In genomic region chr12:25691865-25692114, GRCh38 we compare ENCODE assay signal across 1 cellular context.
TF ChIP-seq lines count a peak whose summit lies in the region.

No MANE protein-coding gene starts in this region.

TF ChIP-seq in K562, 482 proteins besides CTCF, POLR2A, EP300 and RAD21 (continued from another document and continues in another):
- TF ChIP-seq, protein P1, sequence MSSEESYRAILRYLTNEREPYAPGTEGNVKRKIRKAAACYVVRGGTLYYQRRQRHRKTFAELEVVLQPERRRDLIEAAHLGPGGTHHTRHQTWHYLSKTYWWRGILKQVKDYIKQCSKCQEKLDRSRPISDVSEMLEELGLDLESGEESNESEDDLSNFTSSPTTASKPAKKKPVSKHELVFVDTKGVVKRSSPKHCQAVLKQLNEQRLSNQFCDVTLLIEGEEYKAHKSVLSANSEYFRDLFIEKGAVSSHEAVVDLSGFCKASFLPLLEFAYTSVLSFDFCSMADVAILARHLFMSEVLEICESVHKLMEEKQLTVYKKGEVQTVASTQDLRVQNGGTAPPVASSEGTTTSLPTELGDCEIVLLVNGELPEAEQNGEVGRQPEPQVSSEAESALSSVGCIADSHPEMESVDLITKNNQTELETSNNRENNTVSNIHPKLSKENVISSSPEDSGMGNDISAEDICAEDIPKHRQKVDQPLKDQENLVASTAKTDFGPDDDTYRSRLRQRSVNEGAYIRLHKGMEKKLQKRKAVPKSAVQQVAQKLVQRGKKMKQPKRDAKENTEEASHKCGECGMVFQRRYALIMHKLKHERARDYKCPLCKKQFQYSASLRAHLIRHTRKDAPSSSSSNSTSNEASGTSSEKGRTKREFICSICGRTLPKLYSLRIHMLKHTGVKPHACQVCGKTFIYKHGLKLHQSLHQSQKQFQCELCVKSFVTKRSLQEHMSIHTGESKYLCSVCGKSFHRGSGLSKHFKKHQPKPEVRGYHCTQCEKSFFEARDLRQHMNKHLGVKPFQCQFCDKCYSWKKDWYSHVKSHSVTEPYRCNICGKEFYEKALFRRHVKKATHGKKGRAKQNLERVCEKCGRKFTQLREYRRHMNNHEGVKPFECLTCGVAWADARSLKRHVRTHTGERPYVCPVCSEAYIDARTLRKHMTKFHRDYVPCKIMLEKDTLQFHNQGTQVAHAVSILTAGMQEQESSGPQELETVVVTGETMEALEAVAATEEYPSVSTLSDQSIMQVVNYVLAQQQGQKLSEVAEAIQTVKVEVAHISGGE (CRISPR knock-in tag; IDR thresholded peaks at IDR 0.05), result no peak
- TF ChIP-seq PREB (CRISPR knock-in tag; IDR thresholded peaks at IDR 0.05) (no peak), MED1 (CRISPR knock-in tag; IDR thresholded peaks at IDR 0.05; ENCODE audit: borderline replicate concordance) (no peak), CSDE1 (IDR thresholded peaks at IDR 0.05) (no peak), ZC3H11A (IDR thresholded peaks at IDR 0.05; ENCODE audit: low read depth, low read length) (no peak), KDM1A (IDR thresholded peaks at IDR 0.05) (no peak), THAP7 (CRISPR knock-in tag; IDR thresholded peaks at IDR 0.05) (no peak), RNF2 (IDR thresholded peaks at IDR 0.05) (no peak), VEZF1 (CRISPR knock-in tag; IDR thresholded peaks at IDR 0.05) (0 out of 2 replicates have a peak, but pooled peaks have one; percentile 24), SMAD4 (CRISPR knock-in tag; conservative IDR thresholded peaks at IDR 0.05) (no peak), NFRKB (IDR thresholded peaks at IDR 0.05; ENCODE audit: low read depth) (peak; percentile 50; the same call in 1 of the 2 replicates), PYGO2 (tag; IDR thresholded peaks at IDR 0.05) (no peak), CHD7 (IDR thresholded peaks at IDR 0.05; ENCODE audit: low read depth, low read length) (no peak), MXI1 (IDR thresholded peaks at IDR 0.05; ENCODE audit: low read depth, low read length) (no peak), TAF7 (tag; IDR thresholded peaks at IDR 0.05) (no peak), PRPF4 (IDR thresholded peaks at IDR 0.05; ENCODE audit: insufficient read depth, low read depth, low read length, poor library complexity, severe bottlenecking) (no peak), BACH1 (tag; IDR thresholded peaks at IDR 0.05) (no peak), FUS (optimal IDR thresholded peaks at IDR 0.05; ENCODE audit: low read depth, low read length) (no peak), GTF2E2 (tag; IDR thresholded peaks at IDR 0.05) (0 out of 2 replicates have a peak, but pooled peaks have one; percentile 15), POLR2H (tag; IDR thresholded peaks at IDR 0.05; ENCODE audit: low read depth) (peak; percentile 66; the same call in 1 of the 2 replicates), NCOA6 (IDR thresholded peaks at IDR 0.05) (no peak), IRF2 (CRISPR knock-in tag; IDR thresholded peaks at IDR 0.05) (no peak), CTBP1 (IDR thresholded peaks at IDR 0.05; ENCODE audit: borderline replicate concordance) (no peak), ZNF184 (CRISPR knock-in tag; IDR thresholded peaks at IDR 0.05) (no peak), KDM5B (IDR thresholded peaks at IDR 0.05; ENCODE audit: insufficient replicate concordance, low read depth, low read length) (no peak), HDAC1 (IDR thresholded peaks at IDR 0.05) (no peak), KHSRP (IDR thresholded peaks at IDR 0.05) (no peak), TSC22D4 (tag; IDR thresholded peaks at IDR 0.05) (no peak), RBM14 (IDR thresholded peaks at IDR 0.05; ENCODE audit: borderline replicate concordance, insufficient read depth, low read depth, low read length) (no peak), SRSF9 (IDR thresholded peaks at IDR 0.05; ENCODE audit: borderline replicate concordance, low read depth, low read length) (no peak), NFIX (CRISPR knock-in tag; IDR thresholded peaks at IDR 0.05; ENCODE audit: low read depth) (0 out of 2 replicates have a peak, but pooled peaks have one; percentile 15)
- TF ChIP-seq, protein P2, sequence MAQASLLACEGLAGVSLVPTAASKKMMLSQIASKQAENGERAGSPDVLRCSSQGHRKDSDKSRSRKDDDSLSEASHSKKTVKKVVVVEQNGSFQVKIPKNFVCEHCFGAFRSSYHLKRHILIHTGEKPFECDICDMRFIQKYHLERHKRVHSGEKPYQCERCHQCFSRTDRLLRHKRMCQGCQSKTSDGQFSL (CRISPR knock-in tag; IDR thresholded peaks at IDR 0.05), result no peak
- TF ChIP-seq, protein P2 (tag; IDR thresholded peaks at IDR 0.05), result no peak
- TF ChIP-seq, protein P3, sequence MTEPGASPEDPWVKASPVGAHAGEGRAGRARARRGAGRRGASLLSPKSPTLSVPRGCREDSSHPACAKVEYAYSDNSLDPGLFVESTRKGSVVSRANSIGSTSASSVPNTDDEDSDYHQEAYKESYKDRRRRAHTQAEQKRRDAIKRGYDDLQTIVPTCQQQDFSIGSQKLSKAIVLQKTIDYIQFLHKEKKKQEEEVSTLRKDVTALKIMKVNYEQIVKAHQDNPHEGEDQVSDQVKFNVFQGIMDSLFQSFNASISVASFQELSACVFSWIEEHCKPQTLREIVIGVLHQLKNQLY (CRISPR knock-in tag; conservative IDR thresholded peaks at IDR 0.05), result no peak; a peak in 1 of 4 replicates
- TF ChIP-seq, protein P4, sequence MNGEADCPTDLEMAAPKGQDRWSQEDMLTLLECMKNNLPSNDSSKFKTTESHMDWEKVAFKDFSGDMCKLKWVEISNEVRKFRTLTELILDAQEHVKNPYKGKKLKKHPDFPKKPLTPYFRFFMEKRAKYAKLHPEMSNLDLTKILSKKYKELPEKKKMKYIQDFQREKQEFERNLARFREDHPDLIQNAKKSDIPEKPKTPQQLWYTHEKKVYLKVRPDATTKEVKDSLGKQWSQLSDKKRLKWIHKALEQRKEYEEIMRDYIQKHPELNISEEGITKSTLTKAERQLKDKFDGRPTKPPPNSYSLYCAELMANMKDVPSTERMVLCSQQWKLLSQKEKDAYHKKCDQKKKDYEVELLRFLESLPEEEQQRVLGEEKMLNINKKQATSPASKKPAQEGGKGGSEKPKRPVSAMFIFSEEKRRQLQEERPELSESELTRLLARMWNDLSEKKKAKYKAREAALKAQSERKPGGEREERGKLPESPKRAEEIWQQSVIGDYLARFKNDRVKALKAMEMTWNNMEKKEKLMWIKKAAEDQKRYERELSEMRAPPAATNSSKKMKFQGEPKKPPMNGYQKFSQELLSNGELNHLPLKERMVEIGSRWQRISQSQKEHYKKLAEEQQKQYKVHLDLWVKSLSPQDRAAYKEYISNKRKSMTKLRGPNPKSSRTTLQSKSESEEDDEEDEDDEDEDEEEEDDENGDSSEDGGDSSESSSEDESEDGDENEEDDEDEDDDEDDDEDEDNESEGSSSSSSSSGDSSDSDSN (IDR thresholded peaks at IDR 0.05; ENCODE audit: borderline replicate concordance in 1 of 2, low read depth in 2 of 2, low read length in 2 of 2), result no peak
